9 cellular contexts compared by ENCODE assay signal in genomic region chr6:111759413-111759835, GRCh38.
DNase-seq lines count a peak whose midpoint lies in the region; ATAC-seq, FAIRE-seq and TF ChIP-seq lines count a peak whose summit lies in the region.
"Had no signal": no experiment of that assay in that cellular context is flagged by ENCODE, and none has a peak within 500 bp of the region (broad histone marks: within the 10 kb centered on the region; RNA-seq: fewer than 3 reads in every experiment).

No MANE protein-coding gene starts in this region.

- peak; percentile 33 for DNase-seq in activated CD4-positive, alpha-beta T cell treated with anti-CD3 and anti-CD28 coated beads, Interleukin-2, amount 10 ng/mL, durations not matched to agents 7 days and 5 days
- DNase-seq in activated CD4-positive, alpha-beta T cell treated with anti-CD3 and anti-CD28 coated beads, Interleukin-2, amount 50 U/mL, for 48 hours, result no peak
- no peak for DNase-seq in activated naive CD4-positive, alpha-beta T cell treated with anti-CD3 and anti-CD28 coated beads, Interleukin-2, amount 50 U/mL, for 72 hours (ENCODE audit: low spot score in 2 of 2)
- no peak for DNase-seq in kidney
- no peak for DNase-seq in NCI-H1048 (lab: John Stamatoyannopoulos, UW)
- DNase-seq in EL, result no peak
- DNase-seq: NCI-H510A had no signal

- H3K9me3 ChIP-seq in kidney (ENCODE audit: control insufficient read depth in 1 of 2, low read length in 2 of 2) (no peaks in the 10 kb centered on the region), stomach smooth muscle (ENCODE audit: control insufficient read depth in 2 of 2, low read length in 2 of 2) (no peaks in the 10 kb centered on the region)

- TF ChIP-seq CTCF in kidney (IDR thresholded peaks at IDR 0.05; ENCODE audit: borderline replicate concordance, extremely low read depth, insufficient read depth), result no peak

- H3K27me3 ChIP-seq in stomach smooth muscle (ENCODE audit: control insufficient read depth in 1 of 2, insufficient read depth in 2 of 2, low read length in 2 of 2), result no peaks in the 10 kb centered on the region

- CTCF ChIA-PET in activated CD4-positive, alpha-beta T cell treated with anti-CD3 and anti-CD28 coated beads, Interleukin-2, amount 10 ng/mL, durations not matched to agents 7 days and 5 days (lab: Charles Lee), result interaction anchor here (0.6 to 2.3 kb wide), 9 partner anchors 8 to 284 kb away, joined by 3 to 16 read pairs (median 4); no protein-coding TSS in a partner anchor

- H3K4me3 ChIP-seq in kidney (ENCODE audit: low read length in 2 of 2) (peak overlapping the region in 1 of 2 donors; percentile 0), stomach smooth muscle (ENCODE audit: low read length in 2 of 2) (peak overlapping the region; percentile 68 to 73)

- no peak for TF ChIP-seq POLR2A in GM18505 (IDR thresholded peaks at IDR 0.05; ENCODE audit: borderline replicate concordance, extremely low read depth, insufficient read depth, insufficient read length)

- intact Hi-C loops in kidney (cut with DNase I), result no loop called here

- H3K4me1 ChIP-seq in kidney (ENCODE audit: control insufficient read depth in 1 of 2, insufficient read depth in 1 of 2, low read depth in 1 of 2, low read length in 2 of 2) (peaks cover 3 to 9% of the 10 kb centered on the region in 2 donors), stomach smooth muscle (ENCODE audit: control insufficient read depth, insufficient read depth, low read length) (peaks cover 33% of the 10 kb centered on the region)

- H3K27ac ChIP-seq in kidney (ENCODE audit: low read depth in 2 of 2, low read length in 2 of 2), result peak overlapping the region; percentile 13 to 38
- H3K27ac ChIP-seq in stomach smooth muscle (ENCODE audit: low read length), result peak overlapping the region; percentile 90

- peak overlapping the region; percentile 95 for H3K27ac Mint-ChIP-seq in activated CD4-positive, alpha-beta T cell treated with anti-CD3 and anti-CD28 coated beads, Interleukin-2, amount 10 ng/mL, durations not matched to agents 7 days and 5 days
- peak overlapping the region; percentile 98 to 99 for H3K27ac Mint-ChIP-seq in activated naive CD4-positive, alpha-beta T cell treated with anti-CD3 and anti-CD28 coated beads, Interleukin-2, amount 50 U/mL, for 72 hours

- H3K36me3 ChIP-seq in kidney (ENCODE audit: control insufficient read depth in 1 of 2, insufficient read depth in 2 of 2, low read length in 2 of 2) (no peaks in the 10 kb centered on the region), stomach smooth muscle (ENCODE audit: control insufficient read depth in 2 of 2, insufficient read depth in 2 of 2, low read length in 2 of 2) (no peaks in the 10 kb centered on the region)

- peak; percentile 9 for ATAC-seq in activated naive CD4-positive, alpha-beta T cell treated with anti-CD3 and anti-CD28 coated beads, Interleukin-2, amount 50 U/mL, for 72 hours
- ATAC-seq in GM18505 (IDR thresholded peaks at IDR 0.05; ENCODE audit: unreplicated experiment), result no peak

- no peak overlapping the region for H3K9ac ChIP-seq in kidney (ENCODE audit: low read length in 2 of 2)
- H3K9ac ChIP-seq in stomach smooth muscle (ENCODE audit: low read length in 2 of 2), result peak overlapping the region; percentile 48 to 80

- no peaks in the 10 kb centered on the region for H3K27me3 Mint-ChIP-seq in activated CD4-positive, alpha-beta T cell treated with anti-CD3 and anti-CD28 coated beads, Interleukin-2, amount 10 ng/mL, durations not matched to agents 7 days and 5 days

- FAIRE-seq in kidney (lab: Jason Lieb, UNC), result no peak

- H3K4me1 Mint-ChIP-seq in activated CD4-positive, alpha-beta T cell treated with anti-CD3 and anti-CD28 coated beads, Interleukin-2, amount 10 ng/mL, durations not matched to agents 7 days and 5 days, result peaks cover 93% of the 10 kb centered on the region

- peak overlapping the region; percentile 71 for H3K4me3 Mint-ChIP-seq in activated CD4-positive, alpha-beta T cell treated with anti-CD3 and anti-CD28 coated beads, Interleukin-2, amount 10 ng/mL, durations not matched to agents 7 days and 5 days

- H3K36me3 Mint-ChIP-seq in activated CD4-positive, alpha-beta T cell treated with anti-CD3 and anti-CD28 coated beads, Interleukin-2, amount 10 ng/mL, durations not matched to agents 7 days and 5 days (ENCODE audit: low read depth), result peaks cover 44% of the 10 kb centered on the region
- H3K36me3 Mint-ChIP-seq in activated naive CD4-positive, alpha-beta T cell treated with anti-CD3 and anti-CD28 coated beads, Interleukin-2, amount 50 U/mL, for 72 hours, result peaks cover 47 to 49% of the 10 kb centered on the region in 2 donors

- POLR2A ChIA-PET in activated CD4-positive, alpha-beta T cell treated with anti-CD3 and anti-CD28 coated beads, Interleukin-2, amount 10 ng/mL, durations not matched to agents 7 days and 5 days (lab: Charles Lee), result interaction anchor here (0.6 kb wide), 2 partner anchors 15 to 70 kb away, joined by 3 read pairs; no protein-coding TSS in a partner anchor

- no peaks in the 10 kb centered on the region for H3K9me3 Mint-ChIP-seq in activated CD4-positive, alpha-beta T cell treated with anti-CD3 and anti-CD28 coated beads, Interleukin-2, amount 10 ng/mL, durations not matched to agents 7 days and 5 days
- no peaks in the 10 kb centered on the region for H3K9me3 Mint-ChIP-seq in activated naive CD4-positive, alpha-beta T cell treated with anti-CD3 and anti-CD28 coated beads, Interleukin-2, amount 50 U/mL, for 72 hours

Comparison
In these comparisons a context has a peak if more than half of its experiments do, and no peak if none do; other contexts are left out.
1. H3K9ac ChIP-seq: peak in stomach smooth muscle (2 of 2); none in kidney (0 of 2).